Comparison of ENCODE assay signal across 19 cellular contexts in the genomic region with DNA sequence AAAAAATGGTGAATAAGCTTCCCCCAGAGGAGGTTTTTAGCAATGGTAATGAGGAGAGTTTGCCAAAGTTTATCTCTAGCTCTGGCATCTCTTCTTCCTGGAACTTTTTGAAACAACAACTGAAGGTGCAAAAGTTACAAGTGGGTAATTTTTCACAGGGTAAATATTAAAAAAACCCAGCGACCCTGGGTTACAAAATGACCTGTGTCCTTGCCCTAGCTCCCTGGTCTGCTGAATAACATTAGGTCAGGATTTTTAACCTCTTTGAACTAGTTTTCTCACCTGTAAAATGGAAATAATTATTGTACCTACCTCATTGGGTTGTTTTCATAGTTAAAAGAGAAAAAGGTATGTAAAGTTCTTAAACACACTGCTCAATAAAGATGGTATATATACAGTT.
"Had no signal": no experiment of that assay in that cellular context is flagged by ENCODE, and none has a peak within 500 bp of the region (broad histone marks: within the 10 kb centered on the region; RNA-seq: fewer than 3 reads in every experiment).

No MANE protein-coding gene starts in this region.

- H3K36me3 ChIP-seq: esophagus muscularis mucosa, right atrium auricular region, spleen, tibial nerve, upper lobe of right lung, vagina had no signal

- DNase-seq: effector memory CD4-positive, alpha-beta T cell; kidney; left colon; naive thymus-derived CD4-positive, alpha-beta T cell; nephron progenitor cell; posterior cingulate gyrus; spleen; stimulated activated CD4-positive, alpha-beta T cell treated with anti-CD3 and anti-CD28 coated beads, Interleukin-15, amount 100 ng/mL, for 24 hours; stimulated activated CD4-positive, alpha-beta T cell treated with anti-CD3 and anti-CD28 coated beads, Interleukin-1b, Interleukin-23, amount 100 ng/mL, for 48 hours; stimulated activated CD4-positive, alpha-beta T cell treated with anti-CD3 and anti-CD28 coated beads, Interleukin-4, amount 100 ng/mL, for 24 hours; stimulated activated naive CD8-positive, alpha-beta T cell treated with anti-CD3 and anti-CD28 coated beads, Interleukin-15, amount 100 ng/mL, for 72 hours; testis; upper lobe of right lung had no signal

- H3K27ac ChIP-seq: epithelial cell of prostate, esophagus muscularis mucosa, right atrium auricular region, spleen, testis, tibial nerve, upper lobe of right lung, vagina had no signal

- H3K4me1 ChIP-seq: testis had no signal

- H3K4me3 ChIP-seq: esophagus muscularis mucosa, right atrium auricular region, spleen, testis, tibial nerve, upper lobe of right lung, vagina had no signal

- H3K9me3 ChIP-seq: esophagus muscularis mucosa, right atrium auricular region, spleen, testis, tibial nerve, upper lobe of right lung, vagina had no signal

- ATAC-seq: left colon; naive thymus-derived CD4-positive, alpha-beta T cell; stimulated activated memory B cell treated with anti-CD40 and anti-IgM and Interleukin-4, amounts not matched to agents 10 μg/mL and 1 μg/mL and 100 μg/mL, for 72 hours; stimulated activated naive CD8-positive, alpha-beta T cell treated with anti-CD3 and anti-CD28 coated beads, Interleukin-15, amount 100 ng/mL, for 72 hours; upper lobe of right lung had no signal

- H3K27me3 ChIP-seq: esophagus muscularis mucosa, right atrium auricular region, spleen, testis, tibial nerve, upper lobe of right lung, vagina had no signal
